ENCODE assay signal across 2 cellular contexts in genomic region chr4:1775731-1776500, GRCh38.
TF ChIP-seq lines count a peak whose summit lies in the region.

No MANE protein-coding gene starts in this region.

TF ChIP-seq in SK-N-SH, 30 proteins besides CTCF, POLR2A, EP300 and RAD21 (continued from another document):
- TF ChIP-seq, protein P1, sequence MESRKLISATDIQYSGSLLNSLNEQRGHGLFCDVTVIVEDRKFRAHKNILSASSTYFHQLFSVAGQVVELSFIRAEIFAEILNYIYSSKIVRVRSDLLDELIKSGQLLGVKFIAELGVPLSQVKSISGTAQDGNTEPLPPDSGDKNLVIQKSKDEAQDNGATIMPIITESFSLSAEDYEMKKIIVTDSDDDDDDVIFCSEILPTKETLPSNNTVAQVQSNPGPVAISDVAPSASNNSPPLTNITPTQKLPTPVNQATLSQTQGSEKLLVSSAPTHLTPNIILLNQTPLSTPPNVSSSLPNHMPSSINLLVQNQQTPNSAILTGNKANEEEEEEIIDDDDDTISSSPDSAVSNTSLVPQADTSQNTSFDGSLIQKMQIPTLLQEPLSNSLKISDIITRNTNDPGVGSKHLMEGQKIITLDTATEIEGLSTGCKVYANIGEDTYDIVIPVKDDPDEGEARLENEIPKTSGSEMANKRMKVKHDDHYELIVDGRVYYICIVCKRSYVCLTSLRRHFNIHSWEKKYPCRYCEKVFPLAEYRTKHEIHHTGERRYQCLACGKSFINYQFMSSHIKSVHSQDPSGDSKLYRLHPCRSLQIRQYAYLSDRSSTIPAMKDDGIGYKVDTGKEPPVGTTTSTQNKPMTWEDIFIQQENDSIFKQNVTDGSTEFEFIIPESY (IDR thresholded peaks at IDR 0.05; ENCODE audit: borderline replicate concordance, low read depth): no peak
- TF ChIP-seq POLR2AphosphoS5 (IDR thresholded peaks at IDR 0.05; ENCODE audit: low read depth, low read length) (no peak), EZH2phosphoT487 (IDR thresholded peaks at IDR 0.05; ENCODE audit: borderline replicate concordance, low read depth) (no peak), FOSL2 (IDR thresholded peaks at IDR 0.05; ENCODE audit: borderline replicate concordance, low read depth) (no peak)

TF ChIP-seq in SK-N-SH treated with all-trans-retinoic acid at 6 μM for 48 hours, 23 proteins besides CTCF, POLR2A, EP300 and RAD21 (continued from another document):
- TF ChIP-seq GLIS3 (CRISPR knock-in tag; IDR thresholded peaks at IDR 0.05): no peak
- TF ChIP-seq OSR1 (CRISPR knock-in tag; IDR thresholded peaks at IDR 0.05): no peak
- TF ChIP-seq, protein P2, sequence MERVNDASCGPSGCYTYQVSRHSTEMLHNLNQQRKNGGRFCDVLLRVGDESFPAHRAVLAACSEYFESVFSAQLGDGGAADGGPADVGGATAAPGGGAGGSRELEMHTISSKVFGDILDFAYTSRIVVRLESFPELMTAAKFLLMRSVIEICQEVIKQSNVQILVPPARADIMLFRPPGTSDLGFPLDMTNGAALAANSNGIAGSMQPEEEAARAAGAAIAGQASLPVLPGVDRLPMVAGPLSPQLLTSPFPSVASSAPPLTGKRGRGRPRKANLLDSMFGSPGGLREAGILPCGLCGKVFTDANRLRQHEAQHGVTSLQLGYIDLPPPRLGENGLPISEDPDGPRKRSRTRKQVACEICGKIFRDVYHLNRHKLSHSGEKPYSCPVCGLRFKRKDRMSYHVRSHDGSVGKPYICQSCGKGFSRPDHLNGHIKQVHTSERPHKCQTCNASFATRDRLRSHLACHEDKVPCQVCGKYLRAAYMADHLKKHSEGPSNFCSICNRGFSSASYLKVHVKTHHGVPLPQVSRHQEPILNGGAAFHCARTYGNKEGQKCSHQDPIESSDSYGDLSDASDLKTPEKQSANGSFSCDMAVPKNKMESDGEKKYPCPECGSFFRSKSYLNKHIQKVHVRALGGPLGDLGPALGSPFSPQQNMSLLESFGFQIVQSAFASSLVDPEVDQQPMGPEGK (CRISPR knock-in tag; IDR thresholded peaks at IDR 0.05; ENCODE audit: borderline replicate concordance): no peak
